In the genomic region with DNA sequence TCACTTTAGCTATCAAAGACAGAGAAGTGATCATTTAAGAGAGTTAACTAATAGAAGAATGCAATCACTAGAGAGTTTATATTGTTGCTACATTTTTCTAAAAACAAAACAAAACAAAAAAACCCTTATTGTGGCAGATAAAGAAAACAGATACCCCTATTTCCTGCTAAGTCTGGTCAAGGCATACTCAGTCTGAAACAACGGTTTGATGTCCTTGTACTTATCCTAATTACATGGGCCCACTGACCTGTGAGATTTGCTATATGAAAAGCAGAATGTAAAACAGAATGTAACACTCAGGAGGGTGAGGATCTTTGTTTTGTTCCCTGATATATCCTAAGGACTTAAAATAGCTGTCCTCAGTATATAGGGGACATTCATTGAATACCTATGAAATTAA, we compare ENCODE assay signal across 1 cellular context.
TF ChIP-seq lines count a peak whose summit lies in the region.

No MANE protein-coding gene starts in this region.

TF ChIP-seq in GM12878, 131 proteins besides CTCF, POLR2A, EP300 and RAD21:
- TF ChIP-seq SMC3 (IDR thresholded peaks at IDR 0.05; ENCODE audit: borderline replicate concordance, low read length) = no peak
- no peak for TF ChIP-seq IRF5 (IDR thresholded peaks at IDR 0.05; ENCODE audit: borderline replicate concordance)
- TF ChIP-seq MEF2A (IDR thresholded peaks at IDR 0.05; ENCODE audit: insufficient read depth, low read depth, low read length) = no peak
- TF ChIP-seq STAT3 (IDR thresholded peaks at IDR 0.05; ENCODE audit: low read depth, low read length) = no peak
- TF ChIP-seq BACH1 (IDR thresholded peaks at IDR 0.05; ENCODE audit: borderline replicate concordance) = no peak
- TF ChIP-seq, protein P1, sequence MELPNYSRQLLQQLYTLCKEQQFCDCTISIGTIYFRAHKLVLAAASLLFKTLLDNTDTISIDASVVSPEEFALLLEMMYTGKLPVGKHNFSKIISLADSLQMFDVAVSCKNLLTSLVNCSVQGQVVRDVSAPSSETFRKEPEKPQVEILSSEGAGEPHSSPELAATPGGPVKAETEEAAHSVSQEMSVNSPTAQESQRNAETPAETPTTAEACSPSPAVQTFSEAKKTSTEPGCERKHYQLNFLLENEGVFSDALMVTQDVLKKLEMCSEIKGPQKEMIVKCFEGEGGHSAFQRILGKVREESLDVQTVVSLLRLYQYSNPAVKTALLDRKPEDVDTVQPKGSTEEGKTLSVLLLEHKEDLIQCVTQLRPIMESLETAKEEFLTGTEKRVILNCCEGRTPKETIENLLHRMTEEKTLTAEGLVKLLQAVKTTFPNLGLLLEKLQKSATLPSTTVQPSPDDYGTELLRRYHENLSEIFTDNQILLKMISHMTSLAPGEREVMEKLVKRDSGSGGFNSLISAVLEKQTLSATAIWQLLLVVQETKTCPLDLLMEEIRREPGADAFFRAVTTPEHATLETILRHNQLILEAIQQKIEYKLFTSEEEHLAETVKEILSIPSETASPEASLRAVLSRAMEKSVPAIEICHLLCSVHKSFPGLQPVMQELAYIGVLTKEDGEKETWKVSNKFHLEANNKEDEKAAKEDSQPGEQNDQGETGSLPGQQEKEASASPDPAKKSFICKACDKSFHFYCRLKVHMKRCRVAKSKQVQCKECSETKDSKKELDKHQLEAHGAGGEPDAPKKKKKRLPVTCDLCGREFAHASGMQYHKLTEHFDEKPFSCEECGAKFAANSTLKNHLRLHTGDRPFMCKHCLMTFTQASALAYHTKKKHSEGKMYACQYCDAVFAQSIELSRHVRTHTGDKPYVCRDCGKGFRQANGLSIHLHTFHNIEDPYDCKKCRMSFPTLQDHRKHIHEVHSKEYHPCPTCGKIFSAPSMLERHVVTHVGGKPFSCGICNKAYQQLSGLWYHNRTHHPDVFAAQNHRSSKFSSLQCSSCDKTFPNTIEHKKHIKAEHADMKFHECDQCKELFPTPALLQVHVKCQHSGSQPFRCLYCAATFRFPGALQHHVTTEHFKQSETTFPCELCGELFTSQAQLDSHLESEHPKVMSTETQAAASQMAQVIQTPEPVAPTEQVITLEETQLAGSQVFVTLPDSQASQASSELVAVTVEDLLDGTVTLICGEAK (IDR thresholded peaks at IDR 0.05; ENCODE audit: borderline replicate concordance) = no peak
- no peak for TF ChIP-seq PAX8 (IDR thresholded peaks at IDR 0.05)
- no peak for TF ChIP-seq LARP7 (IDR thresholded peaks at IDR 0.05)
- TF ChIP-seq, protein P2, sequence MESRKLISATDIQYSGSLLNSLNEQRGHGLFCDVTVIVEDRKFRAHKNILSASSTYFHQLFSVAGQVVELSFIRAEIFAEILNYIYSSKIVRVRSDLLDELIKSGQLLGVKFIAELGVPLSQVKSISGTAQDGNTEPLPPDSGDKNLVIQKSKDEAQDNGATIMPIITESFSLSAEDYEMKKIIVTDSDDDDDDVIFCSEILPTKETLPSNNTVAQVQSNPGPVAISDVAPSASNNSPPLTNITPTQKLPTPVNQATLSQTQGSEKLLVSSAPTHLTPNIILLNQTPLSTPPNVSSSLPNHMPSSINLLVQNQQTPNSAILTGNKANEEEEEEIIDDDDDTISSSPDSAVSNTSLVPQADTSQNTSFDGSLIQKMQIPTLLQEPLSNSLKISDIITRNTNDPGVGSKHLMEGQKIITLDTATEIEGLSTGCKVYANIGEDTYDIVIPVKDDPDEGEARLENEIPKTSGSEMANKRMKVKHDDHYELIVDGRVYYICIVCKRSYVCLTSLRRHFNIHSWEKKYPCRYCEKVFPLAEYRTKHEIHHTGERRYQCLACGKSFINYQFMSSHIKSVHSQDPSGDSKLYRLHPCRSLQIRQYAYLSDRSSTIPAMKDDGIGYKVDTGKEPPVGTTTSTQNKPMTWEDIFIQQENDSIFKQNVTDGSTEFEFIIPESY (IDR thresholded peaks at IDR 0.05) = no peak
